Comparison of ENCODE assay signal across 23 cellular contexts in the genomic region with DNA sequence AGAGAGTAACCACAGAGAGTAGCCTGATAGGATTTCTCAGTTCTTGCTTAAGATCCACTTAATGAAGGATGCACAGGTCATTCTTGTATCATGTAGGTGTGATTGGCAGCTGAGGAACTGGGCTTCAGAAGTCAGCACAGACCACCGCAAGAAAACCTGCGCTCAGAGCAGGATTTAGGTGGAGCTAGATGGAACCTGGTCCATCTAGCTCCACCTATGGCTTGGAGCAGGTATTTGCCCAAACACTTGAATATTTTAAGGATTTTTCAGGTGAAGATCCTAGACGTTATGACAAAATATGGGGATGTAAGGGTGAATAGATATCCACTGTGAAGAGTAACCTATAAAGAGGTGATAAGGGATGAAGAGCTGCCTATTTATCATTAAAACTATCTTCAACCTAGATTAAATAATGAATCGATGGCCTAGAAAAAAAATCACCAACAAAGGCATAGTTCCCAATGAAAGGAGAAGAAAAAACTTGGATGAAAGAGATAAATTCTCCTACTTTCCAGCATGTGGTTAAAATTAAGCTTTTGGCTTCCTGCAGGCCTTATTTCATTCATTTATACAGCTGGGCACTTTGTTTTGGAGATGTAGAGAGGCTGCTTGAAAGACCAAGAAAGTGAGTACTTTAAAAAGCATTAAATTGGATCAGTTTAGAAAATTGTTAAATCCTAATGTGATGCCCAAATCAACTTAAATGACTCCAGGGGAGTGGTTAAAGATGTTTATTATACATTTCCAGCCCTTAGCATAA.
DNase-seq lines count a peak whose midpoint lies in the region; ATAC-seq and TF ChIP-seq lines count a peak whose summit lies in the region.
"Had no signal": no experiment of that assay in that cellular context is flagged by ENCODE, and none has a peak within 500 bp of the region (broad histone marks: within the 10 kb centered on the region; RNA-seq: fewer than 3 reads in every experiment).

No MANE protein-coding gene starts in this region.

- no peak overlapping the region for H2BK12ac ChIP-seq in H9 (ENCODE audit: insufficient read length, low read depth, low read length)

- TF ChIP-seq CTCF in H9 (conservative IDR thresholded peaks at IDR 0.05) (peak; percentile 51), Panc1 (IDR thresholded peaks at IDR 0.05) (peak; percentile 31), fibroblast of the aortic adventitia (IDR thresholded peaks at IDR 0.05; ENCODE audit: insufficient read depth, low read length) (no peak)

- no peak overlapping the region for H3K9ac ChIP-seq in H9 (ENCODE audit: extremely low read depth, insufficient read length, low read length)

- no peak overlapping the region for H3K56ac ChIP-seq in H9 (ENCODE audit: insufficient read length, low read depth, low read length)

- H3K23ac ChIP-seq in H9 (ENCODE audit: insufficient read length, low read depth, low read length) = no peak overlapping the region

- H3K4ac ChIP-seq in H9 (ENCODE audit: low read depth, low read length) = no peak overlapping the region

- no peak overlapping the region for H2BK5ac ChIP-seq in H9 (ENCODE audit: insufficient read length, low read length)

- H3K4me1 ChIP-seq in H9 (ENCODE audit: insufficient read depth, low read length) (no peaks in the 10 kb centered on the region), Panc1 (ENCODE audit: control insufficient read depth, insufficient read depth, low read length) (no peaks in the 10 kb centered on the region)
- H3K4me1 ChIP-seq: stomach, upper lobe of left lung had no signal

- H2BK120ac ChIP-seq in H9 (ENCODE audit: low read depth, low read length, poor library complexity, severe bottlenecking) = no peak overlapping the region

- WGBS in H9 (ENCODE audit: extremely low coverage, insufficient read length, low lambda C conversion rate) = no CpG with 5 or more reads among the region's 4 CpGs

- peaks cover 8 to 9% of the 10 kb centered on the region in 2 experiments; a peak in 4 of 5 replicates for H3K9me3 Mint-ChIP-seq in H9
- no peaks in the 10 kb centered on the region for H3K9me3 Mint-ChIP-seq in activated naive CD8-positive, alpha-beta T cell treated with anti-CD3 and anti-CD28 coated beads for 36 hours
- H3K9me3 Mint-ChIP-seq: activated naive CD4-positive, alpha-beta T cell treated with anti-CD3 and anti-CD28 coated beads, Interleukin-2, amount 10 ng/mL, durations not matched to agents 7 days and 5 days had no signal

- no peak overlapping the region for H3K27ac ChIP-seq in H9 (ENCODE audit: insufficient read length, low read depth, low read length)
- no peak overlapping the region for H3K27ac ChIP-seq in Panc1 (ENCODE audit: low read length)
- H3K27ac ChIP-seq: hepatocyte, RWPE1, stomach, upper lobe of left lung had no signal

- H2BK20ac ChIP-seq in H9 (ENCODE audit: low read depth, low read length, poor library complexity, severe bottlenecking) = no peak overlapping the region

- H3K36me3 Mint-ChIP-seq in H9 (ENCODE audit: insufficient read depth in 1 of 3, low read depth in 3 of 3) = peaks cover 0 to 15% (median 6%) of the 10 kb centered on the region in 3 experiments; a peak in 5 of 7 replicates
- H3K36me3 Mint-ChIP-seq in activated naive CD8-positive, alpha-beta T cell treated with anti-CD3 and anti-CD28 coated beads for 36 hours = no peaks in the 10 kb centered on the region
- H3K36me3 Mint-ChIP-seq: activated naive CD4-positive, alpha-beta T cell treated with anti-CD3 and anti-CD28 coated beads, Interleukin-2, amount 10 ng/mL, durations not matched to agents 7 days and 5 days had no signal

- H2AFZ ChIP-seq in H9 (ENCODE audit: low read length) = no peak overlapping the region
- H2AFZ ChIP-seq: hepatocyte had no signal

- peak; percentile 27 for DNase-seq in H9
- no peak for DNase-seq in Panc1 (ENCODE audit: low read depth, low spot score)
- DNase-seq in fibroblast of the aortic adventitia (ENCODE audit: low read depth) = peak; percentile 18
- DNase-seq in sciatic nerve (ENCODE audit: low spot score) = no peak
- no peak for DNase-seq in NCI-H2107 treated with DMSO at 0.1 percent for 48 hours (lab: John Stamatoyannopoulos, UW; ENCODE audit: unreplicated experiment)
- no peak for DNase-seq in activated naive CD8-positive, alpha-beta T cell treated with anti-CD3 and anti-CD28 coated beads for 36 hours
- DNase-seq in D341Med (ENCODE audit: low spot score) = no peak
- DNase-seq in NCI-H748 treated with DMSO at 0.1 percent for 48 hours (lab: John Stamatoyannopoulos, UW) = no peak
- DNase-seq: activated CD8-positive, alpha-beta memory T cell treated with anti-CD3 and anti-CD28 coated beads for 24 hours; activated naive CD4-positive, alpha-beta T cell treated with anti-CD3 and anti-CD28 coated beads, Interleukin-2, amount 10 ng/mL, durations not matched to agents 7 days and 5 days; activated T-cell treated with anti-CD3 and anti-CD28 coated beads, Interleukin-2, amount 50 U/mL, for 4 hours; mammary epithelial cell; NCI-H1092 treated with DMSO at 0.1 percent for 48 hours; NCI-H2029 treated with DMSO at 0.1 percent for 48 hours; NCI-H446; NK-92 treated with Interleukin-12 subunit alpha and Interleukin-12 subunit beta, amount 100 ng/mL, for 24 hours; nucleus accumbens; stimulated activated CD4-positive, alpha-beta T cell treated with anti-CD3 and anti-CD28 coated beads, Interleukin-12 subunit alpha, Interleukin-12 subunit beta, amount 100 ng/mL, for 4 hours; stomach; upper lobe of left lung had no signal

- H3K27me3 ChIP-seq in H9 (ENCODE audit: insufficient read depth, low read length) (no peaks in the 10 kb centered on the region), Panc1 (ENCODE audit: control insufficient read depth, insufficient read depth, low read length) (no peaks in the 10 kb centered on the region)
- H3K27me3 ChIP-seq: hepatocyte, stomach, upper lobe of left lung had no signal

- CTCF ChIA-PET in Panc1 (lab: Charles Lee) = no interaction called here

- POLR2A ChIA-PET in Panc1 (lab: Charles Lee) = no interaction called here

- no peak overlapping the region for H4K5ac ChIP-seq in H9 (ENCODE audit: insufficient read length, low read depth, low read length)

- no peaks in the 10 kb centered on the region for H3K36me3 ChIP-seq in Panc1 (ENCODE audit: control insufficient read depth, insufficient read depth, low read length)
- H3K36me3 ChIP-seq: stomach, upper lobe of left lung had no signal

- BruUV-seq in Panc1 (replicated peaks; lab: Mats Ljungman, UMichigan) = no TSS peak

- H3K9me3 ChIP-seq in H9 (ENCODE audit: control insufficient read depth, low read depth, low read length) = no peaks in the 10 kb centered on the region
- H3K9me3 ChIP-seq in Panc1 (ENCODE audit: control insufficient read depth, insufficient read depth, low read depth, low read length) = no peaks in the 10 kb centered on the region
- H3K9me3 ChIP-seq: upper lobe of left lung had no signal

- H3K4me3 Mint-ChIP-seq in H9 = no peak overlapping the region
- H3K4me3 Mint-ChIP-seq in activated naive CD8-positive, alpha-beta T cell treated with anti-CD3 and anti-CD28 coated beads for 36 hours = no peak overlapping the region
- H3K4me3 Mint-ChIP-seq: activated naive CD4-positive, alpha-beta T cell treated with anti-CD3 and anti-CD28 coated beads, Interleukin-2, amount 10 ng/mL, durations not matched to agents 7 days and 5 days; activated T-cell treated with anti-CD3 and anti-CD28 coated beads, Interleukin-2, amount 50 U/mL, for 4 hours; B cell had no signal

- no peak overlapping the region for H3K27ac Mint-ChIP-seq in H9
- no peak overlapping the region for H3K27ac Mint-ChIP-seq in activated naive CD8-positive, alpha-beta T cell treated with anti-CD3 and anti-CD28 coated beads for 36 hours
- H3K27ac Mint-ChIP-seq: activated naive CD4-positive, alpha-beta T cell treated with anti-CD3 and anti-CD28 coated beads, Interleukin-2, amount 10 ng/mL, durations not matched to agents 7 days and 5 days; B cell had no signal

- in situ Hi-C loops in Panc1 (cut with HindIII; ENCODE audit: low pct_unique_long_range_greater_than_20kb, low sequenced_read_pairs) = no loop called here

- no peak overlapping the region for H3K18ac ChIP-seq in H9 (ENCODE audit: insufficient read length, low read depth, low read length)

- H3K4me3 ChIP-seq in Panc1 (ENCODE audit: low read depth in 2 of 2, low read length in 2 of 2) (no peak overlapping the region), fibroblast of the aortic adventitia (ENCODE audit: low read depth, low read length) (no peak overlapping the region)
- H3K4me3 ChIP-seq: hepatocyte, stomach, upper lobe of left lung had no signal

- H3K79me1 ChIP-seq in H9 (ENCODE audit: insufficient read depth, low read depth, low read length, poor library complexity, severe bottlenecking) = no peaks in the 10 kb centered on the region

- no peaks in the 10 kb centered on the region for H3K27me3 Mint-ChIP-seq in H9 (ENCODE audit: low read depth)
- H3K27me3 Mint-ChIP-seq in activated naive CD8-positive, alpha-beta T cell treated with anti-CD3 and anti-CD28 coated beads for 36 hours = no peaks in the 10 kb centered on the region
- H3K27me3 Mint-ChIP-seq: activated naive CD4-positive, alpha-beta T cell treated with anti-CD3 and anti-CD28 coated beads, Interleukin-2, amount 10 ng/mL, durations not matched to agents 7 days and 5 days had no signal

- H4K91ac ChIP-seq in H9 (ENCODE audit: insufficient read length, low read depth, low read length) = no peak overlapping the region

- H2BK15ac ChIP-seq in H9 (ENCODE audit: low read depth, low read length) = no peak overlapping the region

- no peak overlapping the region for H3K14ac ChIP-seq in H9 (ENCODE audit: insufficient read depth, low read length)

- ATAC-seq in Panc1 (no peak), sciatic nerve (peak; percentile 77)
- ATAC-seq: activated T-cell treated with anti-CD3 and anti-CD28 coated beads, Interleukin-2, amount 50 U/mL, for 4 hours had no signal

- H4K20me1 ChIP-seq in H9 (ENCODE audit: control insufficient read depth, insufficient read depth, insufficient read length) = no peaks in the 10 kb centered on the region

- H3T11ph ChIP-seq in H9 (ENCODE audit: low read length) = no peak overlapping the region

- intact Hi-C loops in Panc1 (cut with micrococcal nuclease; ENCODE audit: unreplicated experiment) = no loop called here
- intact Hi-C loops in sciatic nerve (cut with DNase I) = no loop called here

- H3K23me2 ChIP-seq in H9 (ENCODE audit: insufficient read length, low read depth, low read length, poor library complexity, severe bottlenecking) = no peaks in the 10 kb centered on the region

- H4K8ac ChIP-seq in H9 (replicated peaks; ENCODE audit: insufficient read length, low read depth, low read length) = no peak overlapping the region

- H3K4me2 ChIP-seq in H9 (ENCODE audit: insufficient read depth, insufficient read length, low read length) = no peak overlapping the region
- H3K4me2 ChIP-seq: hepatocyte had no signal

- no peak overlapping the region for H2AK5ac ChIP-seq in H9 (ENCODE audit: insufficient read length, low read length)

- H3K4me1 Mint-ChIP-seq in H9 = 0 out of 4 replicates have a peak, but pooled peaks cover 0 to under 1% of the 10 kb centered on the region in 2 experiments
- no peaks in the 10 kb centered on the region for H3K4me1 Mint-ChIP-seq in activated naive CD8-positive, alpha-beta T cell treated with anti-CD3 and anti-CD28 coated beads for 36 hours

- no peaks in the 10 kb centered on the region for H3K79me2 ChIP-seq in H9 (ENCODE audit: insufficient read depth, low read length)
- H3K79me2 ChIP-seq: hepatocyte had no signal

Comparison
In these comparisons a context has a peak if more than half of its experiments do, and no peak if none do; other contexts are left out.
1. DNase-seq: peak in H9 (single experiment) and fibroblast of the aortic adventitia (single experiment); none in Panc1 (single experiment), sciatic nerve (single experiment), NCI-H2107 treated with DMSO at 0.1 percent for 48 hours (single experiment), activated naive CD8-positive, alpha-beta T cell treated with anti-CD3 and anti-CD28 coated beads for 36 hours (single experiment), D341Med (single experiment) and NCI-H748 treated with DMSO at 0.1 percent for 48 hours (single experiment).